ENCODE assay signal across 21 cellular contexts in the genomic region with DNA sequence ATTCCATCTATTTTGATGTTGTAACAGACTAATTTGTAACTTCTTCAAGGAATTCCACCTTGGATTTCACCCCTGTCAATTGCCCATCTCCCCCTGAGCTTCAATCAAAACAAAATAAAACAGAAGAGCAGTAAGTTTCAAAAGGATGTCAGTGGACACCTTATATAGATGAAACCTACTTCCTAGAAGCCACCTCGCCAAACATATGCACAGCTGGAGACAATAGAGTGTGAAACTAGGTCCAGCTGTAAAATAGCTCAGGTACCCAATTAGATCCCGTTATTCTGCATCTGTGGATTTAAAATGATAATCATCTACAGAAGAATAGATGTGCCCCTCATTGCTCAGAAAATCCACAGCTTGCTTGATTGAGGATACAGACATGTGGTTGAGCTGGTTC.
A peak's percentile ranks its signal among the peaks of the same experiment; 100 is the strongest.
DNase-seq lines count a peak whose midpoint lies in the region; ATAC-seq and FAIRE-seq lines count a peak whose summit lies in the region.
"Had no signal": no experiment of that assay in that cellular context is flagged by ENCODE, and none has a peak within 500 bp of the region (broad histone marks: within the 10 kb centered on the region; RNA-seq: fewer than 3 reads in every experiment).

No MANE protein-coding gene starts in this region.

- DNase-seq in NCI-H128 (lab: John Stamatoyannopoulos, UW; ENCODE audit: unreplicated experiment) (no peak), activated gamma-delta T cell (lab: John Stamatoyannopoulos, UW) (no peak), NCI-H774 (lab: John Stamatoyannopoulos, UW) (no peak), HTR-8/SVneo (ENCODE audit: insufficient read length, low spot score) (no peak)
- DNase-seq: activated B cell treated with CpG ODN at 0.5 μM for 24 hours; activated CD4-positive, alpha-beta memory T cell treated with anti-CD3 and anti-CD28 coated beads, Interleukin-2, amount 10 ng/mL, durations not matched to agents 7 days and 5 days; activated naive CD4-positive, alpha-beta T cell treated with Interleukin-2 at 50 U/mL for 16 hours; amygdala; COR-L47; dermis blood vessel endothelial cell; DMS79 treated with DMSO at 0.1 percent for 48 hours; KG1; NCI-H2081 treated with DMSO at 0.1 percent for 48 hours; RPMI8226; sigmoid colon had no signal

- no peak for FAIRE-seq in HTR-8/SVneo (lab: Jason Lieb, UNC)
- FAIRE-seq: islet of Langerhans had no signal

- ATAC-seq in GM18517 (IDR thresholded peaks at IDR 0.05; ENCODE audit: unreplicated experiment) (peak; percentile 36), GM19452 (IDR thresholded peaks at IDR 0.05; ENCODE audit: unreplicated experiment) (peak; percentile 43), HG02798 (IDR thresholded peaks at IDR 0.05; ENCODE audit: poor library complexity, unreplicated experiment) (peak; percentile 31), HG03442 (IDR thresholded peaks at IDR 0.05; ENCODE audit: unreplicated experiment) (peak; percentile 13)
- ATAC-seq: SK-N-SH treated with all-trans-retinoic acid at 6 μM for 48 hours had no signal
